ENCODE assay signal across 8 cellular contexts in the genomic region with DNA sequence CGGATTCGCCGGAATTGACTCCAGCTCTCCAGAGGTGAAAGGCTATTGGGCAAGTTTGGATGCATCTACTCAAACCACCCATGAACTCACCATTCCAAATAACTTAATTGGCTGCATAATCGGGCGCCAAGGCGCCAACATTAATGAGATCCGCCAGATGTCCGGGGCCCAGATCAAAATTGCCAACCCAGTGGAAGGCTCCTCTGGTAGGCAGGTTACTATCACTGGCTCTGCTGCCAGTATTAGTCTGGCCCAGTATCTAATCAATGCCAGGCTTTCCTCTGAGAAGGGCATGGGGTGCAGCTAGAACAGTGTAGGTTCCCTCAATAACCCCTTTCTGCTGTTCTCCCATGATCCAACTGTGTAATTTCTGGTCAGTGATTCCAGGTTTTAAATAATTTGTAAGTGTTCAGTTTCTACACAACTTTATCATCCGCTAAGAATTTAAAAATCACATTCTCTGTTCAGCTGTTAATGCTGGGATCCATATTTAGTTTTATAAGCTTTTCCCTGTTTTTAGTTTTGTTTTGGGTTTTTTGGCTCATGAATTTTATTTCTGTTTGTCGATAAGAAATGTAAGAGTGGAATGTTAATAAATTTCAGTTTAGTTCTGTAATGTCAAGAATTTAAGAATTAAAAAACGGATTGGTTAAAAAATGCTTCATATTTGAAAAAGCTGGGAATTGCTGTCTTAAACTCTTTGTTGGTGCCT. TPM values are rescaled to one million over a fixed set of nuclear protein-coding genes. Genes with fewer than 3 reads are reported as not detected.
DNase-seq lines count a peak whose midpoint lies in the region; ATAC-seq and TF ChIP-seq lines count a peak whose summit lies in the region.

No MANE protein-coding gene starts in this region.

- DNase-seq in activated naive CD4-positive, alpha-beta T cell treated with anti-CD3 and anti-CD28 coated beads, Interleukin-2, amount 10 ng/mL, durations not matched to agents 7 days and 5 days: no peak
- no peak for DNase-seq in activated naive CD4-positive, alpha-beta T cell treated with Interleukin-2 at 50 U/mL for 16 hours
- DNase-seq in fibroblast of the aortic adventitia (ENCODE audit: low read depth) (peak; percentile 24), activated gamma-delta T cell treated with Interleukin-2 at 50 U/mL for 16 hours (no peak), GM10266 (ENCODE audit: extremely low spot score) (no peak), DMS53 treated with DMSO at 0.1 percent for 48 hours (lab: John Stamatoyannopoulos, UW; ENCODE audit: unreplicated experiment) (no peak)

- CTCF ChIA-PET in activated naive CD4-positive, alpha-beta T cell treated with anti-CD3 and anti-CD28 coated beads, Interleukin-2, amount 10 ng/mL, durations not matched to agents 7 days and 5 days (lab: Charles Lee): interaction anchor here (0.9 to 3.0 kb wide), 8 partner anchors 37 to 175 kb away, joined by 3 to 10 read pairs (median 6); a partner anchor contains a TSS

- H3K27ac Mint-ChIP-seq in activated naive CD4-positive, alpha-beta T cell treated with anti-CD3 and anti-CD28 coated beads, Interleukin-2, amount 10 ng/mL, durations not matched to agents 7 days and 5 days: peak overlapping the region; percentile 100

- H3K9me3 ChIP-seq in skeletal muscle tissue (ENCODE audit: control insufficient read depth in 3 of 3, low read length in 3 of 3): no peaks in the 10 kb centered on the region

- H3K27ac ChIP-seq in skeletal muscle tissue (ENCODE audit: low read depth, low read length): peak overlapping the region; percentile 100

- H3K27me3 Mint-ChIP-seq in activated naive CD4-positive, alpha-beta T cell treated with anti-CD3 and anti-CD28 coated beads, Interleukin-2, amount 10 ng/mL, durations not matched to agents 7 days and 5 days: peaks cover 4% of the 10 kb centered on the region

- H3K9ac ChIP-seq in skeletal muscle tissue (ENCODE audit: low read depth in 1 of 3, low read length in 3 of 3): peak overlapping the region; percentile 95 to 99 (median 98)

- H3K4me3 ChIP-seq in fibroblast of the aortic adventitia (ENCODE audit: low read depth, low read length): peak overlapping the region; percentile 91
- peak overlapping the region; percentile 98 for H3K4me3 ChIP-seq in skeletal muscle tissue (ENCODE audit: low read length in 3 of 3)

- ATAC-seq in SK-N-SH treated with all-trans-retinoic acid at 6 μM for 48 hours: peak; percentile 12; the same call in 2 of the 3 replicates

- peaks cover 50% of the 10 kb centered on the region for H3K36me3 Mint-ChIP-seq in activated naive CD4-positive, alpha-beta T cell treated with anti-CD3 and anti-CD28 coated beads, Interleukin-2, amount 10 ng/mL, durations not matched to agents 7 days and 5 days

- H3K4me1 ChIP-seq in skeletal muscle tissue (ENCODE audit: control insufficient read depth in 3 of 3, insufficient read depth in 3 of 3, low read length in 3 of 3): peaks cover 26 to 39% (median 29%) of the 10 kb centered on the region in 3 donors

- H3K27me3 ChIP-seq in skeletal muscle tissue (ENCODE audit: control insufficient read depth in 3 of 3, insufficient read depth in 3 of 3, low read length in 3 of 3): no peaks in the 10 kb centered on the region

- H3K4me1 Mint-ChIP-seq in activated naive CD4-positive, alpha-beta T cell treated with anti-CD3 and anti-CD28 coated beads, Interleukin-2, amount 10 ng/mL, durations not matched to agents 7 days and 5 days: peaks cover 60% of the 10 kb centered on the region

- no peak for TF ChIP-seq CTCF in fibroblast of the aortic adventitia (IDR thresholded peaks at IDR 0.05; ENCODE audit: insufficient read depth, low read length)
- no peak for TF ChIP-seq CTCF in GM10266 (IDR thresholded peaks at IDR 0.05; ENCODE audit: control insufficient read depth, insufficient read depth, low read depth, missing control alignments)

- H3K9me3 Mint-ChIP-seq in activated naive CD4-positive, alpha-beta T cell treated with anti-CD3 and anti-CD28 coated beads, Interleukin-2, amount 10 ng/mL, durations not matched to agents 7 days and 5 days: no peaks in the 10 kb centered on the region

- H3K4me3 Mint-ChIP-seq in activated naive CD4-positive, alpha-beta T cell treated with anti-CD3 and anti-CD28 coated beads, Interleukin-2, amount 10 ng/mL, durations not matched to agents 7 days and 5 days: peak overlapping the region; percentile 98

- H3K36me3 ChIP-seq in skeletal muscle tissue (ENCODE audit: control insufficient read depth in 3 of 3, insufficient read depth in 3 of 3, low read length in 3 of 3): peaks cover 13 to 14% (median 13%) of the 10 kb centered on the region in 3 donors

TF ChIP-seq in SK-N-SH treated with all-trans-retinoic acid at 6 μM for 48 hours, 23 proteins besides CTCF, POLR2A, EP300 and RAD21:
- TF ChIP-seq ZFP3 (CRISPR knock-in tag; IDR thresholded peaks at IDR 0.05) (no peak), PPARA (CRISPR knock-in tag; IDR thresholded peaks at IDR 0.05; ENCODE audit: borderline replicate concordance) (no peak), RARB (CRISPR knock-in tag; IDR thresholded peaks at IDR 0.05) (no peak), ZNF70 (CRISPR knock-in tag; IDR thresholded peaks at IDR 0.05) (no peak)
- TF ChIP-seq, protein P1, sequence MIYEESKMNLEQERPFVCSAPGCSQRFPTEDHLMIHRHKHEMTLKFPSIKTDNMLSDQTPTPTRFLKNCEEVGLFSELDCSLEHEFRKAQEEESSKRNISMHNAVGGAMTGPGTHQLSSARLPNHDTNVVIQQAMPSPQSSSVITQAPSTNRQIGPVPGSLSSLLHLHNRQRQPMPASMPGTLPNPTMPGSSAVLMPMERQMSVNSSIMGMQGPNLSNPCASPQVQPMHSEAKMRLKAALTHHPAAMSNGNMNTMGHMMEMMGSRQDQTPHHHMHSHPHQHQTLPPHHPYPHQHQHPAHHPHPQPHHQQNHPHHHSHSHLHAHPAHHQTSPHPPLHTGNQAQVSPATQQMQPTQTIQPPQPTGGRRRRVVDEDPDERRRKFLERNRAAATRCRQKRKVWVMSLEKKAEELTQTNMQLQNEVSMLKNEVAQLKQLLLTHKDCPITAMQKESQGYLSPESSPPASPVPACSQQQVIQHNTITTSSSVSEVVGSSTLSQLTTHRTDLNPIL (CRISPR knock-in tag; IDR thresholded peaks at IDR 0.05; ENCODE audit: low read depth): no peak
- TF ChIP-seq, protein P2, sequence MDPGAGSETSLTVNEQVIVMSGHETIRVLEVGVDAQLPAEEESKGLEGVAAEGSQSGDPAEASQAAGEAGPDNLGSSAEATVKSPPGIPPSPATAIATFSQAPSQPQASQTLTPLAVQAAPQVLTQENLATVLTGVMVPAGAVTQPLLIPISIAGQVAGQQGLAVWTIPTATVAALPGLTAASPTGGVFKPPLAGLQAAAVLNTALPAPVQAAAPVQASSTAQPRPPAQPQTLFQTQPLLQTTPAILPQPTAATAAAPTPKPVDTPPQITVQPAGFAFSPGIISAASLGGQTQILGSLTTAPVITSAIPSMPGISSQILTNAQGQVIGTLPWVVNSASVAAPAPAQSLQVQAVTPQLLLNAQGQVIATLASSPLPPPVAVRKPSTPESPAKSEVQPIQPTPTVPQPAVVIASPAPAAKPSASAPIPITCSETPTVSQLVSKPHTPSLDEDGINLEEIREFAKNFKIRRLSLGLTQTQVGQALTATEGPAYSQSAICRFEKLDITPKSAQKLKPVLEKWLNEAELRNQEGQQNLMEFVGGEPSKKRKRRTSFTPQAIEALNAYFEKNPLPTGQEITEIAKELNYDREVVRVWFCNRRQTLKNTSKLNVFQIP (CRISPR knock-in tag; IDR thresholded peaks at IDR 0.05; ENCODE audit: borderline replicate concordance, low read depth): no peak

RNA-seq across cellular contexts. Expression of a gene that starts 1.4 kb away (rescaled TPM):
- 13.0 and 68.5 TPM in 2 replicates for total RNA-seq in fibroblast of the aortic adventitia (ENCODE audit: low replicate concordance)
- 45.4 TPM for total RNA-seq in skeletal muscle tissue
